In genomic region chr7:125504848-125505247, GRCh38 we compare ENCODE assay signal across 19 cellular contexts.
"Had no signal": no experiment of that assay in that cellular context is flagged by ENCODE, and none has a peak within 500 bp of the region (broad histone marks: within the 10 kb centered on the region; RNA-seq: fewer than 3 reads in every experiment).

No MANE protein-coding gene starts in this region.

- H3K27me3 ChIP-seq: adrenal gland, right lobe of liver, stomach, testis, upper lobe of right lung had no signal

- H3K4me2 ChIP-seq: smooth muscle cell had no signal

- H3K9me3 ChIP-seq: adrenal gland, right lobe of liver, stomach, testis, upper lobe of right lung had no signal

- H3K4me3 Mint-ChIP-seq: activated CD4-positive, alpha-beta memory T cell treated with anti-CD3 and anti-CD28 coated beads, Interleukin-2, amount 10 ng/mL, durations not matched to agents 7 days and 5 days; activated T-cell treated with anti-CD3 and anti-CD28 coated beads, Interleukin-2, amount 50 U/mL, for 4 hours; naive thymus-derived CD4-positive, alpha-beta T cell; stimulated activated effector memory CD8-positive, alpha-beta T cell treated with anti-CD3 and anti-CD28 coated beads, Interleukin-12 subunit alpha, Interleukin-12 subunit beta, amount 100 ng/mL, for 72 hours had no signal

- H3K36me3 ChIP-seq: adrenal gland, right lobe of liver, stomach, upper lobe of right lung had no signal

- H3K4me3 ChIP-seq: adrenal gland, right lobe of liver, smooth muscle cell, stomach, testis, upper lobe of right lung had no signal

- H2AFZ ChIP-seq: parathyroid adenoma had no signal

- ATAC-seq: activated naive CD4-positive, alpha-beta T cell treated with anti-CD3 and anti-CD28 coated beads, Interleukin-2, amount 50 U/mL, for 72 hours; activated T-cell treated with anti-CD3 and anti-CD28 coated beads, Interleukin-2, amount 50 U/mL, for 4 hours; left cardiac atrium; naive thymus-derived CD4-positive, alpha-beta T cell; right lobe of liver; stimulated activated effector memory CD8-positive, alpha-beta T cell treated with anti-CD3 and anti-CD28 coated beads, Interleukin-12 subunit alpha, Interleukin-12 subunit beta, amount 100 ng/mL, for 72 hours; upper lobe of right lung had no signal

- H3K27ac ChIP-seq: adrenal gland, parathyroid adenoma, right lobe of liver, stomach, testis, upper lobe of right lung had no signal

- DNase-seq: activated CD4-positive, alpha-beta memory T cell treated with anti-CD3 and anti-CD28 coated beads, Interleukin-2, amount 10 ng/mL, durations not matched to agents 7 days and 5 days; activated CD4-positive, alpha-beta T cell treated with anti-CD3 and anti-CD28 coated beads for 48 hours; activated CD4-positive, CD25-positive, alpha-beta regulatory T cell; activated effector memory CD4-positive, alpha-beta T cell treated with Interleukin-2 at 50 U/mL for 16 hours; activated T-cell treated with anti-CD3 and anti-CD28 coated beads, Interleukin-2, amount 50 U/mL, for 4 hours; adrenal gland; effector CD4-positive, alpha-beta T cell; left cardiac atrium; mesenchymal stem cell; naive thymus-derived CD4-positive, alpha-beta T cell; right lobe of liver; stimulated activated CD4-positive, alpha-beta T cell treated with anti-CD3 and anti-CD28 coated beads, Interleukin-4, amount 100 ng/mL, for 24 hours; stomach; testis; upper lobe of right lung had no signal

- H3K36me3 Mint-ChIP-seq: activated naive CD4-positive, alpha-beta T cell treated with anti-CD3 and anti-CD28 coated beads, Interleukin-2, amount 50 U/mL, for 72 hours; naive thymus-derived CD4-positive, alpha-beta T cell; stimulated activated effector memory CD8-positive, alpha-beta T cell treated with anti-CD3 and anti-CD28 coated beads, Interleukin-12 subunit alpha, Interleukin-12 subunit beta, amount 100 ng/mL, for 72 hours had no signal

- H3K9ac ChIP-seq: parathyroid adenoma had no signal

- H3K4me1 Mint-ChIP-seq: activated CD4-positive, alpha-beta memory T cell treated with anti-CD3 and anti-CD28 coated beads, Interleukin-2, amount 10 ng/mL, durations not matched to agents 7 days and 5 days; naive thymus-derived CD4-positive, alpha-beta T cell; stimulated activated effector memory CD8-positive, alpha-beta T cell treated with anti-CD3 and anti-CD28 coated beads, Interleukin-12 subunit alpha, Interleukin-12 subunit beta, amount 100 ng/mL, for 72 hours had no signal

- H3K27ac Mint-ChIP-seq: activated CD4-positive, alpha-beta memory T cell treated with anti-CD3 and anti-CD28 coated beads, Interleukin-2, amount 10 ng/mL, durations not matched to agents 7 days and 5 days; activated naive CD4-positive, alpha-beta T cell treated with anti-CD3 and anti-CD28 coated beads, Interleukin-2, amount 50 U/mL, for 72 hours; naive thymus-derived CD4-positive, alpha-beta T cell; stimulated activated effector memory CD8-positive, alpha-beta T cell treated with anti-CD3 and anti-CD28 coated beads, Interleukin-12 subunit alpha, Interleukin-12 subunit beta, amount 100 ng/mL, for 72 hours had no signal

- H3K27me3 Mint-ChIP-seq: activated CD4-positive, alpha-beta memory T cell treated with anti-CD3 and anti-CD28 coated beads, Interleukin-2, amount 10 ng/mL, durations not matched to agents 7 days and 5 days; naive thymus-derived CD4-positive, alpha-beta T cell had no signal

- H3K79me2 ChIP-seq: parathyroid adenoma had no signal

- H3K4me1 ChIP-seq: adrenal gland, parathyroid adenoma, right lobe of liver, stomach, testis, upper lobe of right lung had no signal
